ENCODE assay signal across 10 cellular contexts in genomic region chrX:41559235-41559634, GRCh38.
DNase-seq lines count a peak whose midpoint lies in the region; ATAC-seq and TF ChIP-seq lines count a peak whose summit lies in the region.
"Had no signal": no experiment of that assay in that cellular context is flagged by ENCODE, and none has a peak within 500 bp of the region (broad histone marks: within the 10 kb centered on the region; RNA-seq: fewer than 3 reads in every experiment).

No MANE protein-coding gene starts in this region.

- H3K27me3 Mint-ChIP-seq in CD14-positive monocyte (ENCODE audit: low read depth in 3 of 3), result peaks cover 0 to 4% (median 0%) of the 10 kb centered on the region in 3 donors
- H3K27me3 Mint-ChIP-seq in naive thymus-derived CD8-positive, alpha-beta T cell, result no peaks in the 10 kb centered on the region
- peaks cover 0 to 4% of the 10 kb centered on the region in 2 donors for H3K27me3 Mint-ChIP-seq in stimulated activated naive B cell treated with anti-CD40 and anti-IgM and Interleukin-4, amounts not matched to agents 10 μg/mL and 1 μg/mL and 100 μg/mL, for 72 hours

- peaks cover 19% of the 10 kb centered on the region for H3K4me1 Mint-ChIP-seq in CD14-positive monocyte
- H3K4me1 Mint-ChIP-seq in naive thymus-derived CD8-positive, alpha-beta T cell, result peaks cover 10 to 53% (median 24%) of the 10 kb centered on the region in 4 donors
- peaks cover 8 to 11% of the 10 kb centered on the region in 2 donors for H3K4me1 Mint-ChIP-seq in stimulated activated naive B cell treated with anti-CD40 and anti-IgM and Interleukin-4, amounts not matched to agents 10 μg/mL and 1 μg/mL and 100 μg/mL, for 72 hours
- H3K4me1 Mint-ChIP-seq: endodermal cell had no signal

- H3K36me3 ChIP-seq in adrenal gland (replicated peaks in 1 of 2), result no peaks in the 10 kb centered on the region
- H3K36me3 ChIP-seq: upper lobe of left lung had no signal

- H3K36me3 Mint-ChIP-seq in CD14-positive monocyte, result no peaks in the 10 kb centered on the region
- H3K36me3 Mint-ChIP-seq in naive thymus-derived CD8-positive, alpha-beta T cell, result peaks cover 0 to 15% (median 0%) of the 10 kb centered on the region in 3 donors
- H3K36me3 Mint-ChIP-seq in stimulated activated naive B cell treated with anti-CD40 and anti-IgM and Interleukin-4, amounts not matched to agents 10 μg/mL and 1 μg/mL and 100 μg/mL, for 72 hours, result peaks cover 0 to 1% of the 10 kb centered on the region in 2 donors

- TF ChIP-seq CTCF in CD14-positive monocyte (IDR thresholded peaks at IDR 0.05), result no peak
- no peak for TF ChIP-seq CTCF in adrenal gland (IDR thresholded peaks at IDR 0.05)

- intact Hi-C loops in CD14-positive monocyte (cut with micrococcal nuclease), result loop anchor here (10.0 kb wide), 1 partner anchor 206 kb away; no protein-coding TSS in a partner anchor
- intact Hi-C loops in adrenal gland (cut with DNase I), result loop anchor here in 1 of 2 donors (10.0 kb wide), 1 partner anchor 186 kb away; no protein-coding TSS in a partner anchor

- no peaks in the 10 kb centered on the region for H3K9me3 ChIP-seq in adrenal gland (replicated peaks in 1 of 3)
- H3K9me3 ChIP-seq: upper lobe of left lung had no signal

- peak overlapping the region in 1 of 2 donors; percentile 76 for H3K4me3 Mint-ChIP-seq in CD14-positive monocyte
- H3K4me3 Mint-ChIP-seq in naive thymus-derived CD8-positive, alpha-beta T cell, result peak overlapping the region in 8 of 10 donors; percentile 15 to 62 (median 44)
- no peak overlapping the region for H3K4me3 Mint-ChIP-seq in stimulated activated naive B cell treated with anti-CD40 and anti-IgM and Interleukin-4, amounts not matched to agents 10 μg/mL and 1 μg/mL and 100 μg/mL, for 72 hours
- H3K4me3 Mint-ChIP-seq: endodermal cell had no signal

- DNase-seq in CD14-positive monocyte (ENCODE audit: low spot score) (no peak), Kasumi-1 (lab: John Stamatoyannopoulos, UW) (peak; percentile 16 to 24), adrenal gland (no peak), NCI-H345 (lab: John Stamatoyannopoulos, UW) (no peak)
- DNase-seq in naive thymus-derived CD8-positive, alpha-beta T cell, result no peak
- DNase-seq in stimulated activated CD4-positive, alpha-beta T cell treated with anti-CD3 and anti-CD28 coated beads, Interleukin-1b, Interleukin-23, amount 100 ng/mL, for 48 hours, result no peak
- DNase-seq in stimulated activated naive B cell treated with anti-CD40 and anti-IgM and Interleukin-4, amounts not matched to agents 10 μg/mL and 1 μg/mL and 100 μg/mL, for 72 hours, result no peak
- DNase-seq: endodermal cell, upper lobe of left lung had no signal

- ATAC-seq in naive thymus-derived CD8-positive, alpha-beta T cell, result no peak
- ATAC-seq in stimulated activated naive B cell treated with anti-CD40 and anti-IgM and Interleukin-4, amounts not matched to agents 10 μg/mL and 1 μg/mL and 100 μg/mL, for 72 hours (replicated peaks), result no peak
- no peak for ATAC-seq in HG02571 (IDR thresholded peaks at IDR 0.05; ENCODE audit: unreplicated experiment)

- peaks cover 10 to 30% of the 10 kb centered on the region in 2 donors for H3K4me1 ChIP-seq in adrenal gland (replicated peaks in 1 of 2)

- POLR2A ChIA-PET in naive thymus-derived CD8-positive, alpha-beta T cell (lab: Charles Lee), result no interaction called here

- no peak for TF ChIP-seq POLR2A in adrenal gland (IDR thresholded peaks at IDR 0.05)

- no peaks in the 10 kb centered on the region for H3K9me3 Mint-ChIP-seq in CD14-positive monocyte
- H3K9me3 Mint-ChIP-seq in naive thymus-derived CD8-positive, alpha-beta T cell, result no peaks in the 10 kb centered on the region
- no peaks in the 10 kb centered on the region for H3K9me3 Mint-ChIP-seq in stimulated activated naive B cell treated with anti-CD40 and anti-IgM and Interleukin-4, amounts not matched to agents 10 μg/mL and 1 μg/mL and 100 μg/mL, for 72 hours

- H3K27me3 ChIP-seq in adrenal gland, result no peaks in the 10 kb centered on the region
- H3K27me3 ChIP-seq: upper lobe of left lung had no signal

- H3K27ac ChIP-seq in adrenal gland, result peak overlapping the region in 3 of 5 donors; percentile 17 to 64 (median 48)

- no peak overlapping the region for H3K4me3 ChIP-seq in adrenal gland
- H3K4me3 ChIP-seq: upper lobe of left lung had no signal

- WGBS in adrenal gland, 4 donors, result 7 to 30% (median 17%) methylated on average over 1 of the region's 1 CpG

- H3K27ac Mint-ChIP-seq in CD14-positive monocyte, result peak overlapping the region; percentile 86 to 97 (median 92)
- peak overlapping the region in 7 of 10 donors; percentile 61 to 85 (median 79) for H3K27ac Mint-ChIP-seq in naive thymus-derived CD8-positive, alpha-beta T cell
- no peak overlapping the region for H3K27ac Mint-ChIP-seq in stimulated activated naive B cell treated with anti-CD40 and anti-IgM and Interleukin-4, amounts not matched to agents 10 μg/mL and 1 μg/mL and 100 μg/mL, for 72 hours
- H3K27ac Mint-ChIP-seq: endodermal cell had no signal

Comparison
In these comparisons a context has a peak if more than half of its experiments do, and no peak if none do; other contexts are left out.
1. DNase-seq: peak in Kasumi-1 (2 of 2); none in CD14-positive monocyte (single experiment), adrenal gland (0 of 7), naive thymus-derived CD8-positive, alpha-beta T cell (0 of 10), stimulated activated CD4-positive, alpha-beta T cell treated with anti-CD3 and anti-CD28 coated beads, Interleukin-1b, Interleukin-23, amount 100 ng/mL, for 48 hours (single experiment), stimulated activated naive B cell treated with anti-CD40 and anti-IgM and Interleukin-4, amounts not matched to agents 10 μg/mL and 1 μg/mL and 100 μg/mL, for 72 hours (single experiment) and NCI-H345 (single experiment).
2. H3K4me3 Mint-ChIP-seq: peak in naive thymus-derived CD8-positive, alpha-beta T cell (8 of 10); none in stimulated activated naive B cell treated with anti-CD40 and anti-IgM and Interleukin-4, amounts not matched to agents 10 μg/mL and 1 μg/mL and 100 μg/mL, for 72 hours (0 of 2).